1 cellular context compared by ENCODE assay signal in genomic region chr2:9375857-9376428, GRCh38.
TF ChIP-seq lines count a peak whose summit lies in the region.

No MANE protein-coding gene starts in this region.

TF ChIP-seq in IMR-90, 13 proteins besides CTCF, POLR2A, EP300 and RAD21:
- TF ChIP-seq CEBPB (IDR thresholded peaks at IDR 0.05; ENCODE audit: low read depth, low read length) = no peak
- TF ChIP-seq NFE2L2 (IDR thresholded peaks at IDR 0.05; ENCODE audit: low read depth, low read length) = no peak
- TF ChIP-seq, protein P1, sequence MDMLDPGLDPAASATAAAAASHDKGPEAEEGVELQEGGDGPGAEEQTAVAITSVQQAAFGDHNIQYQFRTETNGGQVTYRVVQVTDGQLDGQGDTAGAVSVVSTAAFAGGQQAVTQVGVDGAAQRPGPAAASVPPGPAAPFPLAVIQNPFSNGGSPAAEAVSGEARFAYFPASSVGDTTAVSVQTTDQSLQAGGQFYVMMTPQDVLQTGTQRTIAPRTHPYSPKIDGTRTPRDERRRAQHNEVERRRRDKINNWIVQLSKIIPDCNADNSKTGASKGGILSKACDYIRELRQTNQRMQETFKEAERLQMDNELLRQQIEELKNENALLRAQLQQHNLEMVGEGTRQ (IDR thresholded peaks at IDR 0.05; ENCODE audit: low read depth, low read length) = no peak
- TF ChIP-seq MAZ (IDR thresholded peaks at IDR 0.05; ENCODE audit: borderline replicate concordance, low read depth, low read length) = no peak
- TF ChIP-seq FOS (IDR thresholded peaks at IDR 0.05; ENCODE audit: low read depth, low read length) = no peak
- no peak for TF ChIP-seq SMC3 (IDR thresholded peaks at IDR 0.05; ENCODE audit: low read depth, low read length)
